In genomic region chr3:179681492-179682263, GRCh38 we compare ENCODE assay signal across 1 cellular context.
TF ChIP-seq lines count a peak whose summit lies in the region.

No MANE protein-coding gene starts in this region.

TF ChIP-seq in endothelial cell of umbilical vein, 7 proteins besides CTCF, POLR2A, EP300 and RAD21 (continued from another document):
- no peak for TF ChIP-seq MYC (IDR thresholded peaks at IDR 0.05; ENCODE audit: low read depth, low read length)
TF ChIP-seq in endothelial cell of umbilical vein: peak in this region for 0.
